ENCODE assay signal across 7 cellular contexts in genomic region chr11:10857604-10858504, GRCh38. TPM values are rescaled to one million over a fixed set of nuclear protein-coding genes. Genes with fewer than 3 reads are reported as not detected.
DNase-seq lines count a peak whose midpoint lies in the region; ATAC-seq, FAIRE-seq and TF ChIP-seq lines count a peak whose summit lies in the region.

TSS of gene ZBED5 (minus strand) at chr11:10858053. CDS start at chr11:10854945, 3,108 bp downstream.

- in situ Hi-C loops in astrocyte of the cerebellum (cut with HindIII; ENCODE audit: low sequenced_read_pairs), result no loop called here

- no peak for TF ChIP-seq CTCF in astrocyte of the cerebellum (IDR thresholded peaks at IDR 0.05; ENCODE audit: low read depth, low read length, missing control alignments)

- peak within 1 kb of the TSS; percentile 97 for H3K4me3 ChIP-seq in astrocyte of the cerebellum (ENCODE audit: low read depth, low read length)

- ATAC-seq in HG02981 (IDR thresholded peaks at IDR 0.05; ENCODE audit: unreplicated experiment), result peak; percentile 90

- DNase-seq in GM18507 (ENCODE audit: extremely low spot score, insufficient read length, low read depth) (peak; percentile 80), NCI-H2029 treated with DMSO at 0.1 percent for 48 hours (lab: John Stamatoyannopoulos, UW) (peak; percentile 90), T-helper 9 cell (peak; percentile 89), astrocyte of the cerebellum (ENCODE audit: low read depth) (peak; percentile 93), hepatic stellate cell (ENCODE audit: low spot score) (peak; percentile 92), renal cortical epithelial cell (ENCODE audit: low read depth) (peak; percentile 90)

- peak; percentile 96 for FAIRE-seq in GM18507 (lab: Jason Lieb, UNC)

RNA-seq across cellular contexts. Expression of gene ZBED5, which starts in this region (rescaled TPM):
- 16.3 and 32.8 TPM in 2 replicates for total RNA-seq in renal cortical epithelial cell

Comparison
In these comparisons a context has a peak if more than half of its experiments do, and no peak if none do; other contexts are left out.
1. Peak in every context shown above with its lines: DNase-seq, ATAC-seq and H3K4me3 ChIP-seq.